ENCODE assay signal across 9 cellular contexts in the genomic region with DNA sequence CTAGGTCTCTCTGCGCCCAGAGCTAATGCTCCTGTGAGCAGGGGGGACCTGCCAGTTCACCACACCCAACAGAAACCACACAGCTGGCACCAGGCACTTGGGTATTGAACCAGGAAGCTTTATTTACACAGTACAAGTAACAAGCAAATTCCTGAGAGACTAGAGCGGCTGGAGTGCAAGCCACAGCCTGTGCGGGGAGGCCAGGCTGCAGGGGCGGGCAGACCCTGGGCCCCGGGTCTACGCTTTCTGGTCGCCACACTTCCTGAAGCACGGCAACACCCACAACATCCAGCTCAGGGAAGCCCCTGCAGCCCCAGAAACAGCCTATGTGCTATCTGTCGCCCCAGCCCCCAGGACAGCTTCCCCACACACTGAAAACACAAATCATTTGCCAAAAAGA.
DNase-seq lines count a peak whose midpoint lies in the region; ATAC-seq and TF ChIP-seq lines count a peak whose summit lies in the region.
"Had no signal": no experiment of that assay in that cellular context is flagged by ENCODE, and none has a peak within 500 bp of the region (broad histone marks: within the 10 kb centered on the region; RNA-seq: fewer than 3 reads in every experiment).

No MANE protein-coding gene starts in this region.

- TF ChIP-seq CTCF in Peyer's patch (IDR thresholded peaks at IDR 0.05) = no peak

- H3K27ac ChIP-seq in Peyer's patch (peak overlapping the region in 2 of 4 donors; percentile 46 to 81), caudate nucleus (ENCODE audit: low read depth, low read length) (no peak overlapping the region)

- no peak for TF ChIP-seq POLR2A in Peyer's patch (IDR thresholded peaks at IDR 0.05)

- H3K36me3 ChIP-seq in Peyer's patch = peaks cover 0 to 49% (median 0%) of the 10 kb centered on the region in 3 donors

- ATAC-seq in GM19452 (IDR thresholded peaks at IDR 0.05; ENCODE audit: unreplicated experiment) = peak; percentile 21

- no peaks in the 10 kb centered on the region for H3K9me3 ChIP-seq in Peyer's patch

- peak overlapping the region in 1 of 4 donors; percentile 23 for H3K4me3 ChIP-seq in Peyer's patch

- DNase-seq in AG08396 (ENCODE audit: low spot score) (peak; percentile 60), Peyer's patch (peak in 2 of 3 donors; percentile 59 to 67), iris pigment epithelial cell (ENCODE audit: low read depth) (peak; percentile 28), caudate nucleus (lab: John Stamatoyannopoulos, UW) (no peak), NCI-H2029 (lab: John Stamatoyannopoulos, UW) (no peak), cortex of kidney (lab: John Stamatoyannopoulos, UW) (no peak), amniotic stem cell (lab: John Stamatoyannopoulos, UW) (no peak)
- DNase-seq: NCI-H1105 had no signal

- H3K4me1 ChIP-seq in Peyer's patch = peaks cover 0 to 36% (median 3%) of the 10 kb centered on the region in 4 donors

- no peaks in the 10 kb centered on the region for H3K27me3 ChIP-seq in Peyer's patch

Comparison
In these comparisons a context has a peak if more than half of its experiments do, and no peak if none do; other contexts are left out.
1. DNase-seq: peak in AG08396 (single experiment), Peyer's patch (2 of 3) and iris pigment epithelial cell (single experiment); none in caudate nucleus (0 of 61), NCI-H2029 (single experiment), cortex of kidney (single experiment) and amniotic stem cell (single experiment).